Comparison of ENCODE assay signal across 27 cellular contexts in the genomic region with DNA sequence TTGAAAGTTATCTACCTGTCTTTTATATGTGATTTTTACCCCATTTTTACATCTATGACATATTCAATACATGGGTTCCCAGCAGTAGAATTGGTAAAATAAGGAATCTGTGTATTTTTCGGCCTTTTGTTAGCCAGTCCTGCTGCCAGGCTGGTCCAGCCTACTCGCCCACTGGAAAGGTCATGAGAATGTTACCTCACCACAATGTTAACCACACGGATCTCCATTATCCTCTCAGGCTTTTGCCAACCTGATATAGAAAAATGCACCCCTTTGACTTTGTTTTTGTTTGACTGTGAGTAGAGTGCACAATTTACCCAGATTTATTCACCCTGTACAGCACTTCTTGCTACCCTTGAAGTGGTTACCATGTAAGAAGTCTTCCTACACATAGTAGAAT.
"Had no signal": no experiment of that assay in that cellular context is flagged by ENCODE, and none has a peak within 500 bp of the region (broad histone marks: within the 10 kb centered on the region; RNA-seq: fewer than 3 reads in every experiment).

No MANE protein-coding gene starts in this region.

- H3K4me3 Mint-ChIP-seq: natural killer cell; nephron; neural progenitor cell; stimulated activated effector memory CD8-positive, alpha-beta T cell treated with anti-CD3 and anti-CD28 coated beads, Interleukin-12 subunit alpha, Interleukin-12 subunit beta, amount 100 ng/mL, for 72 hours; stimulated activated naive B cell treated with anti-CD40 and anti-IgM and Interleukin-4, amounts not matched to agents 10 μg/mL and 1 μg/mL and 100 μg/mL, for 72 hours; stimulated activated naive CD8-positive, alpha-beta T cell treated with anti-CD3 and anti-CD28 coated beads, Interleukin-15, Interleukin-2, amounts not matched to agents 100 ng/mL and 50 ng/mL, for 24 hours; type B pancreatic cell had no signal

- DNase-seq: natural killer cell; occipital lobe; ovary; posterior cingulate gyrus; psoas muscle; right cardiac atrium; right lobe of liver; sigmoid colon; small intestine; stimulated activated CD4-positive, alpha-beta T cell treated with anti-CD3 and anti-CD28 coated beads, Interleukin-15, amount 100 ng/mL, for 24 hours; stimulated activated CD4-positive, alpha-beta T cell treated with anti-CD3 and anti-CD28 coated beads, Interleukin-2, amount 100 ng/mL, for 24 hours; stimulated activated CD4-positive, alpha-beta T cell treated with anti-CD3 and anti-CD28 coated beads, Interleukin-2, amount 100 ng/mL, for 48 hours; stimulated activated CD4-positive, alpha-beta T cell treated with anti-CD3 and anti-CD28 coated beads, Interleukin-4, amount 100 ng/mL, for 24 hours; stimulated activated naive B cell treated with anti-CD40 and anti-IgM and Interleukin-4, amounts not matched to agents 10 μg/mL and 1 μg/mL and 100 μg/mL, for 72 hours; stimulated activated naive CD4-positive, alpha-beta T cell treated with Interleukin-2 at 50 U/mL for 16 hours; stomach; tibial artery; transverse colon; upper lobe of right lung; uterus had no signal

- H3K9me3 ChIP-seq: ovary, psoas muscle, right lobe of liver, sigmoid colon, tibial artery, transverse colon, upper lobe of right lung, uterus had no signal

- H3K4me2 ChIP-seq: neural progenitor cell had no signal

- H3K27me3 Mint-ChIP-seq: progenitor cell of endocrine pancreas; stimulated activated naive B cell treated with anti-CD40 and anti-IgM and Interleukin-4, amounts not matched to agents 10 μg/mL and 1 μg/mL and 100 μg/mL, for 72 hours; stimulated activated naive CD8-positive, alpha-beta T cell treated with anti-CD3 and anti-CD28 coated beads, Interleukin-15, Interleukin-2, amounts not matched to agents 100 ng/mL and 50 ng/mL, for 24 hours; type B pancreatic cell had no signal

- H3K9ac ChIP-seq: neural progenitor cell, parathyroid adenoma had no signal

- H3K9me3 Mint-ChIP-seq: natural killer cell, type B pancreatic cell had no signal

- H3K79me2 ChIP-seq: parathyroid adenoma had no signal

- H3K36me3 Mint-ChIP-seq: natural killer cell; neural progenitor cell; stimulated activated effector memory CD8-positive, alpha-beta T cell treated with anti-CD3 and anti-CD28 coated beads, Interleukin-12 subunit alpha, Interleukin-12 subunit beta, amount 100 ng/mL, for 72 hours; stimulated activated naive B cell treated with anti-CD40 and anti-IgM and Interleukin-4, amounts not matched to agents 10 μg/mL and 1 μg/mL and 100 μg/mL, for 72 hours; type B pancreatic cell had no signal

- ATAC-seq: natural killer cell; psoas muscle; right cardiac atrium; right lobe of liver; stimulated activated effector memory CD8-positive, alpha-beta T cell treated with anti-CD3 and anti-CD28 coated beads, Interleukin-12 subunit alpha, Interleukin-12 subunit beta, amount 100 ng/mL, for 72 hours; stimulated activated naive B cell treated with anti-CD40 and anti-IgM and Interleukin-4, amounts not matched to agents 10 μg/mL and 1 μg/mL and 100 μg/mL, for 72 hours; upper lobe of right lung had no signal

- H3K4me1 ChIP-seq: neural progenitor cell, parathyroid adenoma, psoas muscle, sigmoid colon, stomach, tibial artery, transverse colon, upper lobe of right lung, uterus had no signal

- H3K27ac ChIP-seq: neural progenitor cell, ovary, parathyroid adenoma, psoas muscle, right lobe of liver, sigmoid colon, stomach, tibial artery, transverse colon, upper lobe of right lung, uterus had no signal

- H3K4me1 Mint-ChIP-seq: natural killer cell; nephron; neural progenitor cell; stimulated activated effector memory CD8-positive, alpha-beta T cell treated with anti-CD3 and anti-CD28 coated beads, Interleukin-12 subunit alpha, Interleukin-12 subunit beta, amount 100 ng/mL, for 72 hours; stimulated activated naive B cell treated with anti-CD40 and anti-IgM and Interleukin-4, amounts not matched to agents 10 μg/mL and 1 μg/mL and 100 μg/mL, for 72 hours had no signal

- FAIRE-seq: small intestine had no signal

- H2AFZ ChIP-seq: neural progenitor cell, parathyroid adenoma had no signal

- H3K4me3 ChIP-seq: neural progenitor cell, ovary, psoas muscle, right lobe of liver, sigmoid colon, stomach, tibial artery, transverse colon, upper lobe of right lung, uterus had no signal

- H3K27me3 ChIP-seq: neural progenitor cell, ovary, right lobe of liver, sigmoid colon, stomach, tibial artery, transverse colon, upper lobe of right lung, uterus had no signal

- H3K36me3 ChIP-seq: neural progenitor cell, ovary, right lobe of liver, sigmoid colon, stomach, tibial artery, transverse colon, upper lobe of right lung, uterus had no signal

- H3K27ac Mint-ChIP-seq: natural killer cell; nephron; neural progenitor cell; progenitor cell of endocrine pancreas; stimulated activated effector memory CD8-positive, alpha-beta T cell treated with anti-CD3 and anti-CD28 coated beads, Interleukin-12 subunit alpha, Interleukin-12 subunit beta, amount 100 ng/mL, for 72 hours; stimulated activated naive B cell treated with anti-CD40 and anti-IgM and Interleukin-4, amounts not matched to agents 10 μg/mL and 1 μg/mL and 100 μg/mL, for 72 hours; stimulated activated naive CD8-positive, alpha-beta T cell treated with anti-CD3 and anti-CD28 coated beads, Interleukin-15, Interleukin-2, amounts not matched to agents 100 ng/mL and 50 ng/mL, for 24 hours; type B pancreatic cell had no signal
